In genomic region chr5:131355972-131356528, GRCh38 we compare ENCODE assay signal across 10 cellular contexts.
DNase-seq lines count a peak whose midpoint lies in the region; ATAC-seq and TF ChIP-seq lines count a peak whose summit lies in the region.
"Had no signal": no experiment of that assay in that cellular context is flagged by ENCODE, and none has a peak within 500 bp of the region (broad histone marks: within the 10 kb centered on the region; RNA-seq: fewer than 3 reads in every experiment).

No MANE protein-coding gene starts in this region.

- H3K27ac ChIP-seq in naive thymus-derived CD4-positive, alpha-beta T cell (ENCODE audit: low read depth, low read length): peak overlapping the region; percentile 65

- peak; percentile 44 for ATAC-seq in GM18498 (IDR thresholded peaks at IDR 0.05; ENCODE audit: unreplicated experiment)
- no peak for ATAC-seq in naive thymus-derived CD4-positive, alpha-beta T cell
- no peak for ATAC-seq in HG03280 (IDR thresholded peaks at IDR 0.05; ENCODE audit: unreplicated experiment)
- ATAC-seq: Panc1 had no signal

- H3K27me3 Mint-ChIP-seq in HFFc6 (ENCODE audit: insufficient read depth): no peaks in the 10 kb centered on the region
- H3K27me3 Mint-ChIP-seq in activated CD4-positive, alpha-beta memory T cell treated with anti-CD3 and anti-CD28 coated beads, Interleukin-2, amount 10 ng/mL, durations not matched to agents 7 days and 5 days: no peaks in the 10 kb centered on the region
- H3K27me3 Mint-ChIP-seq in naive thymus-derived CD4-positive, alpha-beta T cell: no peaks in the 10 kb centered on the region

- H3K36me3 Mint-ChIP-seq in HFFc6 (ENCODE audit: low read depth): peaks cover 5% of the 10 kb centered on the region; the same call in 1 of the 2 replicates
- H3K36me3 Mint-ChIP-seq in activated CD4-positive, alpha-beta memory T cell treated with anti-CD3 and anti-CD28 coated beads, Interleukin-2, amount 10 ng/mL, durations not matched to agents 7 days and 5 days (ENCODE audit: low read depth): peaks cover 32% of the 10 kb centered on the region
- H3K36me3 Mint-ChIP-seq in naive thymus-derived CD4-positive, alpha-beta T cell: peaks cover 0 to 28% (median 9%) of the 10 kb centered on the region in 5 donors

- H3K4me3 Mint-ChIP-seq in HFFc6: peak overlapping the region; percentile 58
- no peak overlapping the region for H3K4me3 Mint-ChIP-seq in activated CD4-positive, alpha-beta memory T cell treated with anti-CD3 and anti-CD28 coated beads, Interleukin-2, amount 10 ng/mL, durations not matched to agents 7 days and 5 days
- H3K4me3 Mint-ChIP-seq in naive thymus-derived CD4-positive, alpha-beta T cell: peak overlapping the region in 8 of 10 donors; percentile 9 to 78 (median 34)

- POLR2A ChIA-PET in activated CD4-positive, alpha-beta memory T cell treated with anti-CD3 and anti-CD28 coated beads, Interleukin-2, amount 10 ng/mL, durations not matched to agents 7 days and 5 days (lab: Charles Lee): interaction anchor here (0.7 to 2.0 kb wide), 9 partner anchors 9 to 103 kb away, joined by 3 to 9 read pairs (median 4); no protein-coding TSS in a partner anchor
- POLR2A ChIA-PET in naive thymus-derived CD4-positive, alpha-beta T cell (lab: Charles Lee): interaction anchor here (1.0 to 1.6 kb wide), 10 partner anchors 13 to 103 kb away, joined by 3 to 9 read pairs (median 4); partner anchors contain the start of gene CDC42SE2

- peak overlapping the region; percentile 67 for H3K27ac Mint-ChIP-seq in HFFc6
- peak overlapping the region; percentile 60 for H3K27ac Mint-ChIP-seq in activated CD4-positive, alpha-beta memory T cell treated with anti-CD3 and anti-CD28 coated beads, Interleukin-2, amount 10 ng/mL, durations not matched to agents 7 days and 5 days
- peak overlapping the region; percentile 60 to 94 (median 86) for H3K27ac Mint-ChIP-seq in naive thymus-derived CD4-positive, alpha-beta T cell

- peak; percentile 15 for DNase-seq in HFFc6
- DNase-seq in activated CD4-positive, alpha-beta memory T cell treated with anti-CD3 and anti-CD28 coated beads, Interleukin-2, amount 10 ng/mL, durations not matched to agents 7 days and 5 days: no peak
- no peak for DNase-seq in naive thymus-derived CD4-positive, alpha-beta T cell
- DNase-seq in stimulated activated naive CD4-positive, alpha-beta T cell treated with Interleukin-2 at 50 U/mL for 16 hours (lab: John Stamatoyannopoulos, UW): no peak
- no peak for DNase-seq in NCI-H146 (lab: John Stamatoyannopoulos, UW)
- no peak for DNase-seq in BE2C
- DNase-seq: stimulated activated CD4-positive, alpha-beta T cell treated with anti-CD3 and anti-CD28 coated beads, Interleukin-2, amount 100 ng/mL, for 48 hours had no signal

- no peaks in the 10 kb centered on the region for H3K9me3 ChIP-seq in naive thymus-derived CD4-positive, alpha-beta T cell (ENCODE audit: control insufficient read depth in 2 of 3, low read length in 3 of 3)
- H3K9me3 ChIP-seq in BE2C: no peaks in the 10 kb centered on the region

- no peaks in the 10 kb centered on the region for H3K27me3 ChIP-seq in naive thymus-derived CD4-positive, alpha-beta T cell (ENCODE audit: control insufficient read depth in 2 of 2, insufficient read depth in 2 of 2, low read length in 2 of 2)
- no peaks in the 10 kb centered on the region for H3K27me3 ChIP-seq in BE2C

- H3K4me1 ChIP-seq in naive thymus-derived CD4-positive, alpha-beta T cell (ENCODE audit: control insufficient read depth in 2 of 2, insufficient read depth in 2 of 2, low read length in 2 of 2): peaks cover 34 to 37% of the 10 kb centered on the region in 2 donors
- H3K4me1 ChIP-seq in BE2C: no peaks in the 10 kb centered on the region

- H3K9me3 Mint-ChIP-seq in HFFc6: no peaks in the 10 kb centered on the region
- H3K9me3 Mint-ChIP-seq in activated CD4-positive, alpha-beta memory T cell treated with anti-CD3 and anti-CD28 coated beads, Interleukin-2, amount 10 ng/mL, durations not matched to agents 7 days and 5 days: no peaks in the 10 kb centered on the region
- H3K9me3 Mint-ChIP-seq in naive thymus-derived CD4-positive, alpha-beta T cell: no peaks in the 10 kb centered on the region

- H3K4me3 ChIP-seq in naive thymus-derived CD4-positive, alpha-beta T cell (ENCODE audit: low read length): no peak overlapping the region
- no peak overlapping the region for H3K4me3 ChIP-seq in BE2C (ENCODE audit: low read depth, low read length)

- peaks cover 31% of the 10 kb centered on the region for H3K4me1 Mint-ChIP-seq in HFFc6 (ENCODE audit: low read depth)
- peaks cover 58% of the 10 kb centered on the region for H3K4me1 Mint-ChIP-seq in activated CD4-positive, alpha-beta memory T cell treated with anti-CD3 and anti-CD28 coated beads, Interleukin-2, amount 10 ng/mL, durations not matched to agents 7 days and 5 days
- peaks cover 31 to 83% (median 70%) of the 10 kb centered on the region in 7 donors for H3K4me1 Mint-ChIP-seq in naive thymus-derived CD4-positive, alpha-beta T cell

- intact Hi-C loops in naive thymus-derived CD4-positive, alpha-beta T cell (cut with micrococcal nuclease): loop anchor here (1.0 to 2.0 kb wide), 3 partner anchors 8 to 27 kb away; no protein-coding TSS in a partner anchor

- TF ChIP-seq CTCF in HFFc6 (IDR thresholded peaks at IDR 0.05) (no peak), BE2C (IDR thresholded peaks at IDR 0.05; ENCODE audit: low read depth, low read length) (no peak)

- H3K36me3 ChIP-seq in naive thymus-derived CD4-positive, alpha-beta T cell (ENCODE audit: control insufficient read depth in 2 of 3, insufficient read depth in 3 of 3, low read length in 3 of 3): peaks cover 0 to 9% (median 8%) of the 10 kb centered on the region in 3 experiments
- peaks cover 3% of the 10 kb centered on the region for H3K36me3 ChIP-seq in BE2C

- CTCF ChIA-PET in activated CD4-positive, alpha-beta memory T cell treated with anti-CD3 and anti-CD28 coated beads, Interleukin-2, amount 10 ng/mL, durations not matched to agents 7 days and 5 days (lab: Charles Lee): interaction anchor here (1.1 to 1.9 kb wide), 4 partner anchors 23 to 90 kb away, joined by 3 to 6 read pairs (median 3); no protein-coding TSS in a partner anchor
- CTCF ChIA-PET in naive thymus-derived CD4-positive, alpha-beta T cell (lab: Charles Lee): interaction anchor here (0.6 to 3.6 kb wide), 4 partner anchors 27 to 191 kb away, joined by 3 to 17 read pairs (median 9); partner anchors contain the start of gene CDC42SE2
